ENCODE assay signal across 11 cellular contexts in the genomic region with DNA sequence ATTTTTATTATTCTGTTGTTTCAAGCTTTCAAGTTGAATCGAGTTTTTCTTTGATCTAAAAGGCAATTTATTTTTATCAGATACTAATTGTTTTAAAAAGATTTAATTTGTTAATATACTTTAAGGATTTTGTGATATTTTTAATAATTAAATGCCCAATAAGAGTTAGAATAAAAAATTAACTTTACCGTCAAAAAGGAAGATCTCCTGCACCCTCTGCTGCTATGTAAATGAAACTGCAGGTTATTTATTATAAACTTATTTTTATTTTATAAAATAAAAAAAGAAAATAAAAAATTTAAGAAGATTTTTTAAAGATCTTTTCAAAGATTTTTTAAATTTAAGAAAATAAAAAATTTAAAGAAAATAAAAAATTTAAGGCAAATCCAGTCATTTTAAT.
DNase-seq lines count a peak whose midpoint lies in the region; ATAC-seq, FAIRE-seq and TF ChIP-seq lines count a peak whose summit lies in the region.
"Had no signal": no experiment of that assay in that cellular context is flagged by ENCODE, and none has a peak within 500 bp of the region (broad histone marks: within the 10 kb centered on the region; RNA-seq: fewer than 3 reads in every experiment).

No MANE protein-coding gene starts in this region.

- TF ChIP-seq POLR2A in thyroid gland (IDR thresholded peaks at IDR 0.05): no peak

- H3K36me3 ChIP-seq in cardiac muscle cell (no peaks in the 10 kb centered on the region), thyroid gland (no peaks in the 10 kb centered on the region)

- peak; percentile 95 for FAIRE-seq in TTC549 (lab: Jason Lieb, UNC)

- TF ChIP-seq CTCF in cardiac muscle cell (IDR thresholded peaks at IDR 0.05; ENCODE audit: low read depth, low read length): peak; percentile 47
- TF ChIP-seq CTCF in thyroid gland (IDR thresholded peaks at IDR 0.05): peak in 4 of 6 experiments; percentile 21 to 59 (median 38)

- 25% methylated on average over 2 of the region's 2 CpGs for WGBS in thyroid gland, 2 donors

- no peak for ATAC-seq in left ventricle myocardium superior
- ATAC-seq: mucosa of descending colon had no signal

- H3K27ac ChIP-seq in cardiac muscle cell (no peak overlapping the region), thyroid gland (no peak overlapping the region)

- H3K9me3 ChIP-seq in cardiac muscle cell (ENCODE audit: low read depth) (no peaks in the 10 kb centered on the region), thyroid gland (no peaks in the 10 kb centered on the region)
- H3K9me3 ChIP-seq: mucosa of descending colon had no signal

- no peaks in the 10 kb centered on the region for H3K27me3 ChIP-seq in cardiac muscle cell
- no peaks in the 10 kb centered on the region for H3K27me3 ChIP-seq in thyroid gland

- DNase-seq in cardiac muscle cell (ENCODE audit: low read depth in 1 of 2, low spot score in 1 of 2) (peak; percentile 7 to 43), left ventricle myocardium superior (no peak), fibroblast of the conjunctiva (ENCODE audit: low read depth) (peak; percentile 14), thyroid gland (no peak), NCI-H1417 treated with DMSO at 0.1 percent for 48 hours (lab: John Stamatoyannopoulos, UW) (no peak)
- no peak for DNase-seq in activated CD4-positive, alpha-beta T cell treated with anti-CD3 and anti-CD28 coated beads for 1 hour
- DNase-seq in stimulated activated CD4-positive, alpha-beta T cell treated with anti-CD3 and anti-CD28 coated beads, Interleukin-2, amount 100 ng/mL, for 48 hours: no peak
- DNase-seq: mucosa of descending colon, MV-4-11, SHP77 treated with DMSO at 0.1 percent for 48 hours had no signal

- intact Hi-C loops in left ventricle myocardium superior (cut with micrococcal nuclease): loop anchor here (5.0 to 10.0 kb wide), 2 partner anchors 171 to 269 kb away; no protein-coding TSS in a partner anchor
- intact Hi-C loops in thyroid gland (cut with DNase I): no loop called here

- no peak overlapping the region for H3K4me3 ChIP-seq in cardiac muscle cell
- no peak overlapping the region for H3K4me3 ChIP-seq in thyroid gland (replicated peaks in 1 of 3)
- H3K4me3 ChIP-seq: mucosa of descending colon had no signal

- H3K4me1 ChIP-seq in cardiac muscle cell (ENCODE audit: low read depth) (no peaks in the 10 kb centered on the region), thyroid gland (no peaks in the 10 kb centered on the region)

Comparison
In these comparisons a context has a peak if more than half of its experiments do, and no peak if none do; other contexts are left out.
1. DNase-seq: peak in cardiac muscle cell (2 of 2) and fibroblast of the conjunctiva (single experiment); none in left ventricle myocardium superior (single experiment), thyroid gland (0 of 2), activated CD4-positive, alpha-beta T cell treated with anti-CD3 and anti-CD28 coated beads for 1 hour (single experiment), NCI-H1417 treated with DMSO at 0.1 percent for 48 hours (single experiment) and stimulated activated CD4-positive, alpha-beta T cell treated with anti-CD3 and anti-CD28 coated beads, Interleukin-2, amount 100 ng/mL, for 48 hours (0 of 2).